Comparison of ENCODE assay signal across 17 cellular contexts in the genomic region with DNA sequence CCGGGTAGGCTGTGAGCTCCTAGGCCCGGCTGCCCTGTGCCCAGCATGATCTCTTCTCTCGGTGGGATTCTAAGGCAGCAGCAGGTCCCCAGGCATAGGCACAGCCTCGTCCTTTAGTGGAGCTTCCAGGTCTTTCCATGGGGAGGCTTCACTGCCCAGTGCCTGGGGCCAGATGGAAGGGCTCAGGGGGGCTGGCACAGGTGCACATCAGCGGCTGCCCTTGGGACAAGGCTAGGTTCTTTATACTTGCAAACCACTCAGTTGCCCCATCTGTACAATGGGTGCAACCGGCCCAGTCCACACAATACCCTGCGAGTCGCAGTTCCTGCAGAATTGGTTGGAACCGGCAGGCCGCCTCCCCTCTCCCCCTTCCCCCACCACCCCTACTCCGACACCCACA. TPM values are rescaled to one million over a fixed set of nuclear protein-coding genes. Genes with fewer than 3 reads are reported as not detected.
A peak's percentile ranks its signal among the peaks of the same experiment; 100 is the strongest.
DNase-seq lines count a peak whose midpoint lies in the region; ATAC-seq and TF ChIP-seq lines count a peak whose summit lies in the region.
"Had no signal": no experiment of that assay in that cellular context is flagged by ENCODE, and none has a peak within 500 bp of the region (broad histone marks: within the 10 kb centered on the region; RNA-seq: fewer than 3 reads in every experiment).

No MANE protein-coding gene starts in this region.

- H3K36me3 ChIP-seq in spleen, result peaks cover 0 to 60% (median 18%) of the 10 kb centered on the region in 6 donors

- H3K4me1 ChIP-seq in spleen, result peaks cover 0 to 49% (median 8%) of the 10 kb centered on the region in 6 donors

- H3K27ac Mint-ChIP-seq in neural crest cell (ENCODE audit: unreplicated experiment), result peak overlapping the region; percentile 6
- H3K27ac Mint-ChIP-seq: CD4-positive, alpha-beta T cell had no signal

- no peaks in the 10 kb centered on the region for H3K9me3 Mint-ChIP-seq in neural crest cell
- H3K9me3 Mint-ChIP-seq: CD4-positive, alpha-beta T cell; H9 had no signal

- no peak overlapping the region for H3K4me3 ChIP-seq in spleen
- H3K4me3 ChIP-seq: A549 had no signal

- H3K27me3 ChIP-seq in spleen (replicated peaks in 1 of 7), result no peaks in the 10 kb centered on the region

- peaks cover 26% of the 10 kb centered on the region for H3K36me3 Mint-ChIP-seq in neural crest cell (ENCODE audit: low read depth)

- WGBS in spleen, 5 donors, result 92 to 96% (median 93%) methylated on average over 10 to 11 of the region's 11 CpGs

- DNase-seq in Right ventricle myocardium superior (peak; percentile 23), Right ventricle myocardium inferior (ENCODE audit: missing footprints) (no peak), neural crest cell (ENCODE audit: low read depth, low spot score) (no peak), spleen (peak; percentile 64), NCI-H345 treated with DMSO at 0.1 percent for 48 hours (lab: John Stamatoyannopoulos, UW; ENCODE audit: unreplicated experiment) (no peak), hypothalamus (lab: John Stamatoyannopoulos, UW) (no peak)
- DNase-seq in activated T-cell treated with anti-CD3 and anti-CD28 coated beads, Interleukin-2, amount 50 U/mL, for 48 hours, result no peak
- DNase-seq: AML-193; CD4-positive, alpha-beta T cell; DMS153; DMS79 treated with DMSO at 0.1 percent for 48 hours; GF-D8; GOT3; H9 had no signal

- TF ChIP-seq CTCF in neural crest cell (conservative IDR thresholded peaks at IDR 0.05) (no peak), spleen (IDR thresholded peaks at IDR 0.05 in 8 of 11, conservative IDR thresholded peaks at IDR 0.05 in 3 of 11) (no peak)

- intact Hi-C loops in Right ventricle myocardium superior (cut with DNase I) (no loop called here), Right ventricle myocardium inferior (cut with DNase I) (no loop called here), spleen (cut with DNase I; ENCODE audit: low total_unique reads) (no loop called here)

- H3K9me3 ChIP-seq in spleen, result no peaks in the 10 kb centered on the region
- H3K9me3 ChIP-seq: A549 had no signal

- no peak overlapping the region for H3K27ac ChIP-seq in spleen
- H3K27ac ChIP-seq: 22Rv1, C4-2B had no signal

- no peaks in the 10 kb centered on the region for H3K27me3 Mint-ChIP-seq in neural crest cell (ENCODE audit: low read depth)

- no peak overlapping the region for H3K4me3 Mint-ChIP-seq in neural crest cell
- H3K4me3 Mint-ChIP-seq: CD4-positive, alpha-beta T cell; H9 had no signal

- ATAC-seq in Right ventricle myocardium superior (ENCODE audit: poor library complexity) (no peak), Right ventricle myocardium inferior (no peak)

- H3K4me1 Mint-ChIP-seq in neural crest cell, result peaks cover 9% of the 10 kb centered on the region

- TF ChIP-seq POLR2A in spleen (IDR thresholded peaks at IDR 0.05), result no peak

RNA-seq across cellular contexts. Expression of gene KCTD15, which starts 14.2 kb away (rescaled TPM):
- total RNA-seq in Right ventricle myocardium superior (11.0 TPM), Right ventricle myocardium inferior (10.1 TPM), neural crest cell (58.3 and 59.1 TPM in 2 replicates), spleen (10 to 100 TPM in 6 of 7 donors, 1 to 10 TPM in 1; 9.7 to 31.8 (median 23.9) TPM)
- 10 to 100 TPM in 1 of 3 donors, 1 to 10 TPM in 2; 7.6 to 18.8 (median 8.5) TPM for polyA plus RNA-seq in spleen

Comparison
In these comparisons a context has a peak if more than half of its experiments do, and no peak if none do; other contexts are left out.
1. DNase-seq: peak in Right ventricle myocardium superior (single experiment) and spleen (single experiment); none in Right ventricle myocardium inferior (single experiment), neural crest cell (single experiment), NCI-H345 treated with DMSO at 0.1 percent for 48 hours (single experiment), activated T-cell treated with anti-CD3 and anti-CD28 coated beads, Interleukin-2, amount 50 U/mL, for 48 hours (0 of 2) and hypothalamus (0 of 51).